In the genomic region with DNA sequence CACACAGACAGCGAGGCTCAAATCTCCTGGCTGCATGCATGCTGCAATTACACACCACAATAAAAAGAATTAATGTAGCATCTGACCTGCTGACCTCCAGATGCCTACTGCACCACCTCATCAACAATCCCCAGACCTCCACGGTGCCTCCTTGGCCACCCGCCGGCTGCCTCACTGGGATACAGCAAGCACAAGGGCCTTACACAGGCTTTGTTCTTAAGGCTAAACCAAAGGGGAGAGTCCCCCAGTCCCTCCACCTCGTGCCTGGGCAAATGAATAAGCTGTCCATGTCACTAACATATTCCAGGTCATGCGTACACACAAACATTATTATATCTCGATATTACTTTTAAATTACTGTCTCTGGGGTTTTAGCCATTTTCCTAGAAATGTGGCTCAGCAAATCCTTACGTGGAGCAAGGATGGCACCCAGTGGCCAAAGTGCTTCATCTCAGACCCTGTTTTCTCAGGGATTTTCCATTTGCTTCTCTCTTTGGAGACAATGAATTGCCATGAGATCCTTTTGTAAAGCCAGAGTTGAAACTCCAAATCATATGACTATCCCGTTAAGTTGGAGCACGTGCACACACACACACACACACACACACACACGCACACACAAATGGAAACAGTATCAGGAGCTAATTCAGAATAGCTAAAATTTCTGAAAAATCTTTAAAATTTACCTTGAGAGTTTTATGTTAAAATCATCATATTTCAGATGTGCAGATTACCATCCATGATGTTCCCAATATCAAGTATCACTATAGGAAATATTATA, we compare ENCODE assay signal across 8 cellular contexts.
DNase-seq lines count a peak whose midpoint lies in the region; ATAC-seq, FAIRE-seq and TF ChIP-seq lines count a peak whose summit lies in the region.

No MANE protein-coding gene starts in this region.

- no peaks in the 10 kb centered on the region for H3K36me3 Mint-ChIP-seq in brain
- no peaks in the 10 kb centered on the region for H3K36me3 Mint-ChIP-seq in activated T-helper 2 cell treated with anti-CD3 and anti-CD28 coated beads, Interferon-gamma antibody, Interleukin-2, Interleukin-4, amounts not matched to agents 10 μg/mL and 5 μg/mL and 100 μg/mL, durations not matched to agents 14 hours and 24 hours and 36 hours (ENCODE audit: low read depth)

- peaks cover 59% of the 10 kb centered on the region for H3K4me1 Mint-ChIP-seq in brain
- H3K4me1 Mint-ChIP-seq in activated T-helper 2 cell treated with anti-CD3 and anti-CD28 coated beads, Interferon-gamma antibody, Interleukin-2, Interleukin-4, amounts not matched to agents 10 μg/mL and 5 μg/mL and 100 μg/mL, durations not matched to agents 14 hours and 24 hours and 36 hours (ENCODE audit: low read depth): peaks cover 6% of the 10 kb centered on the region

- intact Hi-C loops in activated T-helper 2 cell treated with anti-CD3 and anti-CD28 coated beads, Interferon-gamma antibody, Interleukin-2, Interleukin-4, amounts not matched to agents 10 μg/mL and 5 μg/mL and 100 μg/mL, durations not matched to agents 14 hours and 24 hours and 36 hours (cut with micrococcal nuclease): no loop called here

- TF ChIP-seq CTCF in brain (conservative IDR thresholded peaks at IDR 0.05): peak; percentile 89

- FAIRE-seq in G401.6 (lab: Jason Lieb, UNC): peak; percentile 96

- H3K27me3 Mint-ChIP-seq in brain: peaks cover 14% of the 10 kb centered on the region
- H3K27me3 Mint-ChIP-seq in activated T-helper 2 cell treated with anti-CD3 and anti-CD28 coated beads, Interferon-gamma antibody, Interleukin-2, Interleukin-4, amounts not matched to agents 10 μg/mL and 5 μg/mL and 100 μg/mL, durations not matched to agents 14 hours and 24 hours and 36 hours (ENCODE audit: low read depth): peaks cover 32% of the 10 kb centered on the region

- no peaks in the 10 kb centered on the region for H3K9me3 Mint-ChIP-seq in brain
- H3K9me3 Mint-ChIP-seq in activated T-helper 2 cell treated with anti-CD3 and anti-CD28 coated beads, Interferon-gamma antibody, Interleukin-2, Interleukin-4, amounts not matched to agents 10 μg/mL and 5 μg/mL and 100 μg/mL, durations not matched to agents 14 hours and 24 hours and 36 hours: no peaks in the 10 kb centered on the region

- peak overlapping the region; percentile 49 to 89 (median 81) for H3K27ac Mint-ChIP-seq in brain
- no peak overlapping the region for H3K27ac Mint-ChIP-seq in activated T-helper 2 cell treated with anti-CD3 and anti-CD28 coated beads, Interferon-gamma antibody, Interleukin-2, Interleukin-4, amounts not matched to agents 10 μg/mL and 5 μg/mL and 100 μg/mL, durations not matched to agents 14 hours and 24 hours and 36 hours

- DNase-seq in NCI-H2107 treated with DMSO at 0.1 percent for 48 hours (lab: John Stamatoyannopoulos, UW; ENCODE audit: unreplicated experiment): peak; percentile 28
- DNase-seq in left lobe of liver (ENCODE audit: low spot score): no peak
- no peak for DNase-seq in activated T-helper 2 cell treated with anti-CD3 and anti-CD28 coated beads, Interferon-gamma antibody, Interleukin-2, Interleukin-4, amounts not matched to agents 10 μg/mL and 5 μg/mL and 100 μg/mL, durations not matched to agents 14 hours and 24 hours and 36 hours (ENCODE audit: low spot score)

- ATAC-seq in left lobe of liver (peak; percentile 27), HG02623 (IDR thresholded peaks at IDR 0.05; ENCODE audit: unreplicated experiment) (no peak), GM19023 (IDR thresholded peaks at IDR 0.05; ENCODE audit: unreplicated experiment) (no peak), GM19463 (IDR thresholded peaks at IDR 0.05; ENCODE audit: unreplicated experiment) (no peak)

- H3K4me3 Mint-ChIP-seq in brain: peak overlapping the region in 3 of 5 experiments; percentile 19 to 27 (median 21)
- H3K4me3 Mint-ChIP-seq in activated T-helper 2 cell treated with anti-CD3 and anti-CD28 coated beads, Interferon-gamma antibody, Interleukin-2, Interleukin-4, amounts not matched to agents 10 μg/mL and 5 μg/mL and 100 μg/mL, durations not matched to agents 14 hours and 24 hours and 36 hours (ENCODE audit: low read depth): no peak overlapping the region
